In genomic region chr12:116647802-116648201, GRCh38 we compare ENCODE assay signal across 21 cellular contexts.
"Had no signal": no experiment of that assay in that cellular context is flagged by ENCODE, and none has a peak within 500 bp of the region (broad histone marks: within the 10 kb centered on the region; RNA-seq: fewer than 3 reads in every experiment).

No MANE protein-coding gene starts in this region.

- H3K27ac Mint-ChIP-seq: effector memory CD8-positive, alpha-beta T cell; immature natural killer cell; naive B cell; nephron; stimulated activated effector memory CD8-positive, alpha-beta T cell treated with anti-CD3 and anti-CD28 coated beads, Interleukin-12 subunit alpha, Interleukin-12 subunit beta, amount 100 ng/mL, for 72 hours; stimulated activated naive CD8-positive, alpha-beta T cell treated with anti-CD3 and anti-CD28 coated beads, Interleukin-15, Interleukin-2, amounts not matched to agents 100 ng/mL and 50 ng/mL, for 24 hours had no signal

- DNase-seq: effector memory CD8-positive, alpha-beta T cell; gastrocnemius medialis; immature natural killer cell; kidney; left cardiac atrium; mesendoderm; naive B cell; occipital lobe; right lobe of liver; stimulated activated CD4-positive, alpha-beta T cell treated with anti-CD3 and anti-CD28 coated beads, Interleukin-4, amount 100 ng/mL, for 1 hour; stimulated activated CD8-positive, alpha-beta memory T cell treated with anti-CD3 and anti-CD28 coated beads, Interleukin-4, amount 100 ng/mL, for 48 hours; tibial artery; upper lobe of left lung; uterus had no signal

- H3K4me1 ChIP-seq: esophagus muscularis mucosa, gastrocnemius medialis, parathyroid adenoma, prostate gland, right lobe of liver, tibial artery, uterus had no signal

- H3K27ac ChIP-seq: epithelial cell of prostate, esophagus muscularis mucosa, parathyroid adenoma, prostate gland, right lobe of liver, tibial artery, uterus had no signal

- H3K4me1 Mint-ChIP-seq: immature natural killer cell; nephron; stimulated activated effector memory CD8-positive, alpha-beta T cell treated with anti-CD3 and anti-CD28 coated beads, Interleukin-12 subunit alpha, Interleukin-12 subunit beta, amount 100 ng/mL, for 72 hours had no signal

- H3K27me3 ChIP-seq: esophagus muscularis mucosa, gastrocnemius medialis, right lobe of liver, tibial artery, upper lobe of left lung, uterus had no signal

- H2AFZ ChIP-seq: parathyroid adenoma had no signal

- H3K36me3 ChIP-seq: esophagus muscularis mucosa, gastrocnemius medialis, prostate gland, right lobe of liver, tibial artery, upper lobe of left lung, uterus had no signal

- H3K36me3 Mint-ChIP-seq: immature natural killer cell; stimulated activated effector memory CD8-positive, alpha-beta T cell treated with anti-CD3 and anti-CD28 coated beads, Interleukin-12 subunit alpha, Interleukin-12 subunit beta, amount 100 ng/mL, for 72 hours had no signal

- H3K79me2 ChIP-seq: parathyroid adenoma had no signal

- H3K9me3 ChIP-seq: esophagus muscularis mucosa, gastrocnemius medialis, prostate gland, right lobe of liver, tibial artery, upper lobe of left lung, uterus had no signal

- H3K4me3 Mint-ChIP-seq: effector memory CD8-positive, alpha-beta T cell; immature natural killer cell; nephron; stimulated activated effector memory CD8-positive, alpha-beta T cell treated with anti-CD3 and anti-CD28 coated beads, Interleukin-12 subunit alpha, Interleukin-12 subunit beta, amount 100 ng/mL, for 72 hours; stimulated activated naive CD8-positive, alpha-beta T cell treated with anti-CD3 and anti-CD28 coated beads, Interleukin-15, Interleukin-2, amounts not matched to agents 100 ng/mL and 50 ng/mL, for 24 hours had no signal

- H3K9me3 Mint-ChIP-seq: stimulated activated effector memory CD8-positive, alpha-beta T cell treated with anti-CD3 and anti-CD28 coated beads, Interleukin-12 subunit alpha, Interleukin-12 subunit beta, amount 100 ng/mL, for 72 hours had no signal

- H3K9ac ChIP-seq: parathyroid adenoma had no signal

- H3K4me3 ChIP-seq: esophagus muscularis mucosa, gastrocnemius medialis, prostate gland, right lobe of liver, tibial artery, upper lobe of left lung, uterus had no signal

- H3K27me3 Mint-ChIP-seq: stimulated activated naive CD8-positive, alpha-beta T cell treated with anti-CD3 and anti-CD28 coated beads, Interleukin-15, Interleukin-2, amounts not matched to agents 100 ng/mL and 50 ng/mL, for 24 hours had no signal
